ENCODE assay signal across 25 cellular contexts in genomic region chr4:148109216-148109615, GRCh38.
"Had no signal": no experiment of that assay in that cellular context is flagged by ENCODE, and none has a peak within 500 bp of the region (broad histone marks: within the 10 kb centered on the region; RNA-seq: fewer than 3 reads in every experiment).

No MANE protein-coding gene starts in this region.

- H3K4me1 ChIP-seq: esophagus muscularis mucosa, foreskin keratinocyte, gastroesophageal sphincter, left lung, lower lobe of right lung had no signal

- DNase-seq: dermis blood vessel endothelial cell; dorsolateral prefrontal cortex; effector CD4-positive, alpha-beta T cell; effector memory CD4-positive, alpha-beta T cell; foreskin keratinocyte; heart left ventricle; hypothalamus; immature natural killer cell; islet precursor cell; kidney; kidney glomerular epithelial cell; left colon; left lung; left ventricle myocardium superior; lower lobe of right lung; mesendoderm; midbrain; naive B cell had no signal

- H3K79me2 ChIP-seq: hepatocyte had no signal

- H3K4me3 ChIP-seq: coronary artery, dorsolateral prefrontal cortex, esophagus muscularis mucosa, gastroesophageal sphincter, heart left ventricle, hepatocyte, left lung, lower lobe of right lung had no signal

- H3K27me3 ChIP-seq: dorsolateral prefrontal cortex, esophagus muscularis mucosa, foreskin keratinocyte, gastroesophageal sphincter, heart left ventricle, hepatocyte, left lung had no signal

- ATAC-seq: foreskin keratinocyte, gastroesophageal sphincter, left lung, left ventricle myocardium superior, lower lobe of right lung had no signal

- H3K4me2 ChIP-seq: hepatocyte had no signal

- FAIRE-seq: colon, endothelial cell of umbilical vein, frontal cortex, kidney had no signal

- H2AFZ ChIP-seq: hepatocyte had no signal

- H3K27ac ChIP-seq: coronary artery, dorsolateral prefrontal cortex, esophagus muscularis mucosa, foreskin keratinocyte, gastroesophageal sphincter, heart left ventricle, hepatocyte, left lung, lower lobe of right lung had no signal
